2 cellular contexts compared by ENCODE assay signal in the genomic region with DNA sequence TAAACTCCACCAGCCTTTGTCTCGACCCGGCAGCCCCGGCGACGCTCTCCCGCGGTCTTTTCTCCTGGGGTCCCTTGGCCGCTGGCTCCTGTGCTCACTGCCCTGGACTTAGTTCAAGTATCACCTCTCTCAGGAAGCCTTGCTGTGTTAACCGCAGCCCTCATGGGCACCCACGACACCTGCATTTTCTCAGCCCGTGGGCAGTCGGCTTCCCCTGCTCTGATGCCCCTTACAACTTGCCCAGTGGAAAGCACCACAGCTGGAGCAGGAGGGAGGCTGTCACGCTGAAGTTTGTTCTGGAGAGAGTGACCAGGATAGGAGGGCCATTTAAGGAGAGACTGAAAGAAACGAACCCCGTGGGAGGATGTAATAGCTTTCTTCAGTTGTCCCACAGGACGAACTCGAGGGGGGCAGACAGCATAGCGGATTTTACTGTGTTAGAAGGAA.
TF ChIP-seq lines count a peak whose summit lies in the region.

No MANE protein-coding gene starts in this region.

TF ChIP-seq in IMR-90, 13 proteins besides CTCF, POLR2A, EP300 and RAD21:
- TF ChIP-seq, protein P1, sequence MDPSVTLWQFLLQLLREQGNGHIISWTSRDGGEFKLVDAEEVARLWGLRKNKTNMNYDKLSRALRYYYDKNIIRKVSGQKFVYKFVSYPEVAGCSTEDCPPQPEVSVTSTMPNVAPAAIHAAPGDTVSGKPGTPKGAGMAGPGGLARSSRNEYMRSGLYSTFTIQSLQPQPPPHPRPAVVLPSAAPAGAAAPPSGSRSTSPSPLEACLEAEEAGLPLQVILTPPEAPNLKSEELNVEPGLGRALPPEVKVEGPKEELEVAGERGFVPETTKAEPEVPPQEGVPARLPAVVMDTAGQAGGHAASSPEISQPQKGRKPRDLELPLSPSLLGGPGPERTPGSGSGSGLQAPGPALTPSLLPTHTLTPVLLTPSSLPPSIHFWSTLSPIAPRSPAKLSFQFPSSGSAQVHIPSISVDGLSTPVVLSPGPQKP (IDR thresholded peaks at IDR 0.05; ENCODE audit: borderline replicate concordance, low read depth, low read length), result no peak
- TF ChIP-seq SMC3 (IDR thresholded peaks at IDR 0.05; ENCODE audit: low read depth, low read length) (no peak), FOS (IDR thresholded peaks at IDR 0.05; ENCODE audit: low read depth, low read length) (no peak), BHLHE40 (IDR thresholded peaks at IDR 0.05; ENCODE audit: low read depth, low read length) (no peak), MAZ (IDR thresholded peaks at IDR 0.05; ENCODE audit: borderline replicate concordance, low read depth, low read length) (no peak), MXI1 (IDR thresholded peaks at IDR 0.05; ENCODE audit: borderline replicate concordance, low read depth, low read length) (no peak), NFE2L2 (IDR thresholded peaks at IDR 0.05; ENCODE audit: low read depth, low read length) (no peak), RCOR1 (IDR thresholded peaks at IDR 0.05; ENCODE audit: insufficient replicate concordance, low read length) (no peak)
TF ChIP-seq in IMR-90: peak in this region for 0.

TF ChIP-seq in liver, 16 proteins besides CTCF, POLR2A, EP300 and RAD21 (continued from another document):
- TF ChIP-seq, protein P2, sequence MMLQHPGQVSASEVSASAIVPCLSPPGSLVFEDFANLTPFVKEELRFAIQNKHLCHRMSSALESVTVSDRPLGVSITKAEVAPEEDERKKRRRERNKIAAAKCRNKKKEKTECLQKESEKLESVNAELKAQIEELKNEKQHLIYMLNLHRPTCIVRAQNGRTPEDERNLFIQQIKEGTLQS (IDR thresholded peaks at IDR 0.05), result no peak
- TF ChIP-seq, protein P3, sequence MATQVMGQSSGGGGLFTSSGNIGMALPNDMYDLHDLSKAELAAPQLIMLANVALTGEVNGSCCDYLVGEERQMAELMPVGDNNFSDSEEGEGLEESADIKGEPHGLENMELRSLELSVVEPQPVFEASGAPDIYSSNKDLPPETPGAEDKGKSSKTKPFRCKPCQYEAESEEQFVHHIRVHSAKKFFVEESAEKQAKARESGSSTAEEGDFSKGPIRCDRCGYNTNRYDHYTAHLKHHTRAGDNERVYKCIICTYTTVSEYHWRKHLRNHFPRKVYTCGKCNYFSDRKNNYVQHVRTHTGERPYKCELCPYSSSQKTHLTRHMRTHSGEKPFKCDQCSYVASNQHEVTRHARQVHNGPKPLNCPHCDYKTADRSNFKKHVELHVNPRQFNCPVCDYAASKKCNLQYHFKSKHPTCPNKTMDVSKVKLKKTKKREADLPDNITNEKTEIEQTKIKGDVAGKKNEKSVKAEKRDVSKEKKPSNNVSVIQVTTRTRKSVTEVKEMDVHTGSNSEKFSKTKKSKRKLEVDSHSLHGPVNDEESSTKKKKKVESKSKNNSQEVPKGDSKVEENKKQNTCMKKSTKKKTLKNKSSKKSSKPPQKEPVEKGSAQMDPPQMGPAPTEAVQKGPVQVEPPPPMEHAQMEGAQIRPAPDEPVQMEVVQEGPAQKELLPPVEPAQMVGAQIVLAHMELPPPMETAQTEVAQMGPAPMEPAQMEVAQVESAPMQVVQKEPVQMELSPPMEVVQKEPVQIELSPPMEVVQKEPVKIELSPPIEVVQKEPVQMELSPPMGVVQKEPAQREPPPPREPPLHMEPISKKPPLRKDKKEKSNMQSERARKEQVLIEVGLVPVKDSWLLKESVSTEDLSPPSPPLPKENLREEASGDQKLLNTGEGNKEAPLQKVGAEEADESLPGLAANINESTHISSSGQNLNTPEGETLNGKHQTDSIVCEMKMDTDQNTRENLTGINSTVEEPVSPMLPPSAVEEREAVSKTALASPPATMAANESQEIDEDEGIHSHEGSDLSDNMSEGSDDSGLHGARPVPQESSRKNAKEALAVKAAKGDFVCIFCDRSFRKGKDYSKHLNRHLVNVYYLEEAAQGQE (IDR thresholded peaks at IDR 0.05), result peak; percentile 8
- TF ChIP-seq RXRA (IDR thresholded peaks at IDR 0.05), result no peak
TF ChIP-seq in liver: peak in this region for 3.
